14 cellular contexts compared by ENCODE assay signal in genomic region chr1:183277821-183278735, GRCh38.
DNase-seq lines count a peak whose midpoint lies in the region; ATAC-seq, FAIRE-seq and TF ChIP-seq lines count a peak whose summit lies in the region.
"Had no signal": no experiment of that assay in that cellular context is flagged by ENCODE, and none has a peak within 500 bp of the region (broad histone marks: within the 10 kb centered on the region; RNA-seq: fewer than 3 reads in every experiment).

No MANE protein-coding gene starts in this region.

- intact Hi-C loops in heart right ventricle (cut with DNase I) (loop anchor here in 1 of 10 donors (5.0 kb wide), 1 partner anchor 36 kb away; no protein-coding TSS in a partner anchor), left ventricle myocardium superior (cut with micrococcal nuclease) (no loop called here), GM12878 (cut with micrococcal nuclease; ENCODE audit: unreplicated experiment) (loop anchor here (10.0 kb wide), 1 partner anchor 63 kb away; no protein-coding TSS in a partner anchor), lower lobe of right lung (cut with DNase I) (no loop called here)

- H3K4me3 ChIP-seq in heart right ventricle (no peak overlapping the region), GM12878 (no peak overlapping the region), lower lobe of right lung (no peak overlapping the region)
- H3K4me3 ChIP-seq: SJCRH30 had no signal

- peaks cover 34% of the 10 kb centered on the region for H3K4me1 Mint-ChIP-seq in type B pancreatic cell (ENCODE audit: unreplicated experiment)
- H3K4me1 Mint-ChIP-seq: activated CD4-positive, alpha-beta T cell treated with anti-CD3 and anti-CD28 coated beads for 36 hours had no signal

- H3K27me3 Mint-ChIP-seq in type B pancreatic cell: no peaks in the 10 kb centered on the region
- H3K27me3 Mint-ChIP-seq: dendritic cell treated with granulocyte-macrophage colony-stimulating factor and Interleukin-4, amounts not matched to agents 40 ng/mL and 50 ng/mL, for 4 days had no signal

- no peaks in the 10 kb centered on the region for H3K27me3 ChIP-seq in heart right ventricle
- H3K27me3 ChIP-seq in GM12878 (replicated peaks in 1 of 2; ENCODE audit: control insufficient read depth in 2 of 2, insufficient read depth in 2 of 2, low read length in 1 of 2): no peaks in the 10 kb centered on the region
- H3K27me3 ChIP-seq in lower lobe of right lung (ENCODE audit: low read depth): no peaks in the 10 kb centered on the region
- H3K27me3 ChIP-seq: SJCRH30 had no signal

- peak; percentile 65 for FAIRE-seq in GM12878 (lab: Jason Lieb, UNC)

- H3K79me2 ChIP-seq in GM12878 (ENCODE audit: control insufficient read depth, insufficient read depth, low read length): no peaks in the 10 kb centered on the region

- H3K9ac ChIP-seq in GM12878 (ENCODE audit: control insufficient read depth, insufficient read depth, low read length): no peak overlapping the region

- WGBS in heart right ventricle, 2 donors: 58 to 66% methylated on average over 7 of the region's 7 CpGs
- 32% methylated on average over 7 of the region's 7 CpGs for WGBS in GM12878 (ENCODE audit: insufficient coverage, insufficient replicate concordance, low lambda C conversion rate, missing lambda C conversion rate)

- TF ChIP-seq RAD21 in GM12878 (IDR thresholded peaks at IDR 0.05; ENCODE audit: insufficient read depth, low read depth, low read length): no peak

- peaks cover 12 to 60% (median 36%) of the 10 kb centered on the region in 9 donors for H3K4me1 ChIP-seq in heart right ventricle
- H3K4me1 ChIP-seq in GM12878 (ENCODE audit: control insufficient read depth, insufficient read depth, low read length): peaks cover 3% of the 10 kb centered on the region; the same call in 1 of the 2 replicates
- H3K4me1 ChIP-seq in lower lobe of right lung: peaks cover 42% of the 10 kb centered on the region

- H3K9me3 ChIP-seq in heart right ventricle (no peaks in the 10 kb centered on the region), GM12878 (replicated peaks; ENCODE audit: control insufficient read depth, insufficient read depth, low read length) (no peaks in the 10 kb centered on the region), lower lobe of right lung (no peaks in the 10 kb centered on the region)
- H3K9me3 ChIP-seq: SJCRH30 had no signal

- no peak overlapping the region for H3K4me2 ChIP-seq in GM12878 (ENCODE audit: control insufficient read depth, insufficient read depth)

- no peak for TF ChIP-seq CTCF in heart right ventricle (IDR thresholded peaks at IDR 0.05)
- no peak for TF ChIP-seq CTCF in GM12878 (IDR thresholded peaks at IDR 0.05 in 2 of 3, conservative IDR thresholded peaks at IDR 0.05 in 1 of 3; ENCODE audit: control insufficient read depth in 2 of 3, extremely low read depth in 1 of 3, insufficient read depth in 1 of 3, low read depth in 3 of 3, low read length in 3 of 3)
- no peak for TF ChIP-seq CTCF in lower lobe of right lung (IDR thresholded peaks at IDR 0.05)
- no peak for TF ChIP-seq CTCF in type B pancreatic cell (conservative IDR thresholded peaks at IDR 0.05)

- H3K36me3 ChIP-seq in heart right ventricle: no peaks in the 10 kb centered on the region
- H3K36me3 ChIP-seq in GM12878 (ENCODE audit: control insufficient read depth in 2 of 2, insufficient read depth in 2 of 2, low read length in 1 of 2): no peaks in the 10 kb centered on the region
- no peaks in the 10 kb centered on the region for H3K36me3 ChIP-seq in lower lobe of right lung
- H3K36me3 ChIP-seq: SJCRH30 had no signal

- CTCF ChIA-PET in GM12878 (lab: Yijun Ruan, JAX): interaction anchor here (0.7 to 9.3 kb wide), 13 partner anchors 9 to 407 kb away, joined by 3 to 146 read pairs (median 4); no protein-coding TSS in a partner anchor

- no peak for DNase-seq in heart right ventricle
- DNase-seq in left ventricle myocardium superior: no peak
- no peak for DNase-seq in GM12878 (ENCODE audit: low read depth, low spot score)
- no peak for DNase-seq in lower lobe of right lung
- DNase-seq in type B pancreatic cell (ENCODE audit: extremely low spot score, unreplicated experiment): no peak
- no peak for DNase-seq in MV-4-11 (lab: John Stamatoyannopoulos, UW)
- DNase-seq: activated CD4-positive, alpha-beta T cell treated with anti-CD3 and anti-CD28 coated beads for 36 hours; activated effector memory CD4-positive, alpha-beta T cell treated with Interleukin-2 at 50 U/mL for 16 hours; KG1; SJCRH30; stimulated activated naive CD4-positive, alpha-beta T cell had no signal

- ATAC-seq in heart right ventricle (no peak), left ventricle myocardium superior (no peak), GM12878 (no peak; the same call in 2 of the 3 replicates), lower lobe of right lung (no peak), HG02642 (IDR thresholded peaks at IDR 0.05; ENCODE audit: poor library complexity, unreplicated experiment) (no peak), GM21529 (IDR thresholded peaks at IDR 0.05; ENCODE audit: unreplicated experiment) (no peak)
- ATAC-seq: activated CD4-positive, alpha-beta T cell treated with anti-CD3 and anti-CD28 coated beads for 36 hours had no signal

- H2AFZ ChIP-seq in GM12878 (ENCODE audit: control insufficient read depth, low read depth, low read length): no peak overlapping the region

- SMC1A ChIA-PET in GM12878 (lab: Charles Lee; ENCODE audit: uncharacterized antibody, unreplicated experiment): interaction anchor here (0.6 to 7.0 kb wide), 17 partner anchors 9 to 638 kb away, joined by 3 to 152 read pairs (median 4); no protein-coding TSS in a partner anchor

- TF ChIP-seq EP300 in GM12878 (IDR thresholded peaks at IDR 0.05; ENCODE audit: borderline replicate concordance in 1 of 2, control insufficient read depth in 1 of 2, low read depth in 2 of 2, low read length in 2 of 2): no peak

- no peak overlapping the region for H3K27ac Mint-ChIP-seq in type B pancreatic cell
- H3K27ac Mint-ChIP-seq: activated CD4-positive, alpha-beta T cell treated with anti-CD3 and anti-CD28 coated beads for 36 hours had no signal

- H3K27ac ChIP-seq in heart right ventricle (peak overlapping the region in 6 of 10 donors; percentile 11 to 92 (median 56)), GM12878 (ENCODE audit: control insufficient read depth, insufficient read depth) (no peak overlapping the region), lower lobe of right lung (peak overlapping the region; percentile 74)
- H3K27ac ChIP-seq: SJCRH30 had no signal

- no peak for TF ChIP-seq POLR2A in GM12878 (IDR thresholded peaks at IDR 0.05; ENCODE audit: low read depth, low read length)

- BruUV-seq in GM12878 (replicated peaks; lab: Mats Ljungman, UMichigan): no TSS peak

- H4K20me1 ChIP-seq in GM12878 (ENCODE audit: control insufficient read depth, insufficient read depth): no peaks in the 10 kb centered on the region

- RAD21 ChIA-PET in GM12878 (lab: Charles Lee; ENCODE audit: unreplicated experiment): interaction anchor here (0.6 to 7.3 kb wide), 15 partner anchors 7 to 317 kb away, joined by 3 to 114 read pairs (median 5); no protein-coding TSS in a partner anchor

- POLR2A ChIA-PET in GM12878 (lab: Charles Lee): interaction anchor here (0.6 to 1.9 kb wide), 6 partner anchors 28 to 55 kb away, joined by 3 to 6 read pairs (median 4); no protein-coding TSS in a partner anchor

- peak overlapping the region; percentile 11 for H3K4me3 Mint-ChIP-seq in type B pancreatic cell
- H3K4me3 Mint-ChIP-seq: activated CD4-positive, alpha-beta T cell treated with anti-CD3 and anti-CD28 coated beads for 36 hours; dendritic cell treated with granulocyte-macrophage colony-stimulating factor and Interleukin-4, amounts not matched to agents 40 ng/mL and 50 ng/mL, for 4 days had no signal

- no peaks in the 10 kb centered on the region for H3K9me3 Mint-ChIP-seq in type B pancreatic cell
- H3K9me3 Mint-ChIP-seq: dendritic cell treated with granulocyte-macrophage colony-stimulating factor and Interleukin-4, amounts not matched to agents 40 ng/mL and 50 ng/mL, for 4 days had no signal

- in situ Hi-C loops in GM12878 (cut with MboI): no loop called here

- H3K36me3 Mint-ChIP-seq in type B pancreatic cell: no peaks in the 10 kb centered on the region

TF ChIP-seq in GM12878, 131 proteins besides CTCF, POLR2A, EP300 and RAD21 (continues in another document):
- TF ChIP-seq MEF2B (IDR thresholded peaks at IDR 0.05; ENCODE audit: partially characterized antibody, poor library complexity, severe bottlenecking) (peak; percentile 52), REST (IDR thresholded peaks at IDR 0.05; ENCODE audit: low read depth, low read length) (no peak), SUZ12 (IDR thresholded peaks at IDR 0.05; ENCODE audit: unreplicated experiment) (no peak), NR2F1 (conservative IDR thresholded peaks at IDR 0.05) (peak; percentile 38; the same call in 1 of the 2 replicates), FOXK2 (IDR thresholded peaks at IDR 0.05) (no peak), IKZF1 (conservative IDR thresholded peaks at IDR 0.05) (peak; percentile 28)
